In the genomic region with DNA sequence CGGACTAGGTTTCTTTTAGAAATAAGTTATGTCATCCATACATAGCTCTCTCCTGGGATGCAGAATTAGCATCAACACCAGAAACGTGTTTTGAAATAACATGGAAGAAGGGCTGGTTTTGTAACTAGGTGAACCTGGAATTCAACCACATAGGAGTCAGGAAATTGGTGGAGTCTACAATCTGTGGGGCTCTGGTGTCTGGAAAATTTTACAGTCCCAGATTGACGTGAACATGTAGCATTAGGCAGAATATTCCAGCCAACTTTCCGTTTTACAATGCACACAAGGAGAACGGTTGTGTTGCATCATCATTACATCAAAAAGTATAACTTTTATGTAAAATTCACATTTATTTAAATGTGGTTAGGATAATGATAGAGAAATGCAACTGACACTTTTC, we compare ENCODE assay signal across 9 cellular contexts. TPM values are rescaled to one million over a fixed set of nuclear protein-coding genes. Genes with fewer than 3 reads are reported as not detected.
DNase-seq lines count a peak whose midpoint lies in the region; ATAC-seq and TF ChIP-seq lines count a peak whose summit lies in the region.
"Had no signal": no experiment of that assay in that cellular context is flagged by ENCODE, and none has a peak within 500 bp of the region (broad histone marks: within the 10 kb centered on the region; RNA-seq: fewer than 3 reads in every experiment).

No MANE protein-coding gene starts in this region.

- no peak for TF ChIP-seq CTCF in HL-60 (IDR thresholded peaks at IDR 0.05; ENCODE audit: insufficient read depth, low read length)

- H3K36me3 Mint-ChIP-seq in CD8-positive, alpha-beta memory T cell: peaks cover 0 to 3% (median 3%) of the 10 kb centered on the region in 3 donors
- peaks cover 4% of the 10 kb centered on the region for H3K36me3 Mint-ChIP-seq in activated CD4-positive, alpha-beta memory T cell treated with anti-CD3 and anti-CD28 coated beads, Interleukin-2, amount 10 ng/mL, durations not matched to agents 7 days and 5 days (ENCODE audit: low read depth)
- H3K36me3 Mint-ChIP-seq in naive thymus-derived CD4-positive, alpha-beta T cell: peaks cover 0 to 3% (median 2%) of the 10 kb centered on the region in 5 donors

- H3K27ac Mint-ChIP-seq in CD8-positive, alpha-beta memory T cell: peak overlapping the region in 1 of 8 donors; percentile 28
- H3K27ac Mint-ChIP-seq in activated CD4-positive, alpha-beta memory T cell treated with anti-CD3 and anti-CD28 coated beads, Interleukin-2, amount 10 ng/mL, durations not matched to agents 7 days and 5 days: no peak overlapping the region
- H3K27ac Mint-ChIP-seq in naive thymus-derived CD4-positive, alpha-beta T cell: peak overlapping the region in 1 of 9 donors; percentile 76

- no peaks in the 10 kb centered on the region for H3K36me3 ChIP-seq in CD8-positive, alpha-beta memory T cell (ENCODE audit: insufficient read depth, low read length)
- no peaks in the 10 kb centered on the region for H3K36me3 ChIP-seq in naive thymus-derived CD4-positive, alpha-beta T cell (ENCODE audit: control insufficient read depth in 2 of 3, insufficient read depth in 3 of 3, low read length in 3 of 3)

- POLR2A ChIA-PET in CD8-positive, alpha-beta memory T cell (lab: Charles Lee): no interaction called here
- POLR2A ChIA-PET in activated CD4-positive, alpha-beta memory T cell treated with anti-CD3 and anti-CD28 coated beads, Interleukin-2, amount 10 ng/mL, durations not matched to agents 7 days and 5 days (lab: Charles Lee): no interaction called here
- POLR2A ChIA-PET in naive thymus-derived CD4-positive, alpha-beta T cell (lab: Charles Lee): interaction anchor here (0.7 to 1.3 kb wide), 2 partner anchors 14 to 813 kb away, joined by 3 read pairs; no protein-coding TSS in a partner anchor

- DNase-seq in CD8-positive, alpha-beta memory T cell: no peak
- DNase-seq in HL-60 (ENCODE audit: low read depth in 1 of 2, low spot score in 1 of 2): no peak
- DNase-seq in activated CD4-positive, alpha-beta memory T cell treated with anti-CD3 and anti-CD28 coated beads, Interleukin-2, amount 10 ng/mL, durations not matched to agents 7 days and 5 days: no peak
- no peak for DNase-seq in naive thymus-derived CD4-positive, alpha-beta T cell
- no peak for DNase-seq in DMS153 (lab: John Stamatoyannopoulos, UW)
- DNase-seq: NCI-H1930 had no signal

- intact Hi-C loops in naive thymus-derived CD4-positive, alpha-beta T cell (cut with micrococcal nuclease): loop anchor here (1.0 to 10.0 kb wide), 12 partner anchors 68 to 1957 kb away; a partner anchor contains a TSS

- H3K4me1 ChIP-seq in CD8-positive, alpha-beta memory T cell (ENCODE audit: insufficient read depth, low read length): peaks cover 22% of the 10 kb centered on the region
- H3K4me1 ChIP-seq in naive thymus-derived CD4-positive, alpha-beta T cell (ENCODE audit: control insufficient read depth in 2 of 2, insufficient read depth in 2 of 2, low read length in 2 of 2): peaks cover 11 to 27% of the 10 kb centered on the region in 2 donors

- H3K4me1 Mint-ChIP-seq in CD8-positive, alpha-beta memory T cell: peaks cover 26 to 46% (median 40%) of the 10 kb centered on the region in 3 donors
- peaks cover 54% of the 10 kb centered on the region for H3K4me1 Mint-ChIP-seq in activated CD4-positive, alpha-beta memory T cell treated with anti-CD3 and anti-CD28 coated beads, Interleukin-2, amount 10 ng/mL, durations not matched to agents 7 days and 5 days
- H3K4me1 Mint-ChIP-seq in naive thymus-derived CD4-positive, alpha-beta T cell: peaks cover 39 to 56% (median 51%) of the 10 kb centered on the region in 7 donors

- H3K27me3 ChIP-seq in CD8-positive, alpha-beta memory T cell (ENCODE audit: insufficient read depth, low read length, poor library complexity, severe bottlenecking): no peaks in the 10 kb centered on the region
- no peaks in the 10 kb centered on the region for H3K27me3 ChIP-seq in HL-60 (ENCODE audit: insufficient read depth, poor library complexity, severe bottlenecking)
- no peaks in the 10 kb centered on the region for H3K27me3 ChIP-seq in naive thymus-derived CD4-positive, alpha-beta T cell (ENCODE audit: control insufficient read depth in 2 of 2, insufficient read depth in 2 of 2, low read length in 2 of 2)

- CTCF ChIA-PET in CD8-positive, alpha-beta memory T cell (lab: Charles Lee): interaction anchor here (2.1 kb wide), 1 partner anchor 212 kb away, joined by 6 read pairs; no protein-coding TSS in a partner anchor
- CTCF ChIA-PET in activated CD4-positive, alpha-beta memory T cell treated with anti-CD3 and anti-CD28 coated beads, Interleukin-2, amount 10 ng/mL, durations not matched to agents 7 days and 5 days (lab: Charles Lee): interaction anchor here (0.7 to 1.2 kb wide), 2 partner anchors 15 to 212 kb away, joined by 3 to 4 read pairs; no protein-coding TSS in a partner anchor
- CTCF ChIA-PET in naive thymus-derived CD4-positive, alpha-beta T cell (lab: Charles Lee): interaction anchor here (1.1 kb wide), 1 partner anchor 101 kb away, joined by 3 read pairs; no protein-coding TSS in a partner anchor

- no peaks in the 10 kb centered on the region for H3K9me3 Mint-ChIP-seq in CD8-positive, alpha-beta memory T cell
- no peaks in the 10 kb centered on the region for H3K9me3 Mint-ChIP-seq in activated CD4-positive, alpha-beta memory T cell treated with anti-CD3 and anti-CD28 coated beads, Interleukin-2, amount 10 ng/mL, durations not matched to agents 7 days and 5 days
- H3K9me3 Mint-ChIP-seq in naive thymus-derived CD4-positive, alpha-beta T cell: no peaks in the 10 kb centered on the region

- ATAC-seq in naive thymus-derived CD4-positive, alpha-beta T cell: no peak
- ATAC-seq in HG02571 (IDR thresholded peaks at IDR 0.05; ENCODE audit: unreplicated experiment) (no peak), GM21390 (IDR thresholded peaks at IDR 0.05; ENCODE audit: unreplicated experiment) (no peak)

- peak overlapping the region in 6 of 7 donors; percentile 90 to 93 (median 92) for H3K4me3 Mint-ChIP-seq in CD8-positive, alpha-beta memory T cell
- peak overlapping the region; percentile 84 for H3K4me3 Mint-ChIP-seq in activated CD4-positive, alpha-beta memory T cell treated with anti-CD3 and anti-CD28 coated beads, Interleukin-2, amount 10 ng/mL, durations not matched to agents 7 days and 5 days
- peak overlapping the region; percentile 90 to 98 (median 94) for H3K4me3 Mint-ChIP-seq in naive thymus-derived CD4-positive, alpha-beta T cell

- peaks cover 0 to 2% of the 10 kb centered on the region in 2 donors for H3K27me3 Mint-ChIP-seq in CD8-positive, alpha-beta memory T cell
- H3K27me3 Mint-ChIP-seq in activated CD4-positive, alpha-beta memory T cell treated with anti-CD3 and anti-CD28 coated beads, Interleukin-2, amount 10 ng/mL, durations not matched to agents 7 days and 5 days: peaks cover 9% of the 10 kb centered on the region
- H3K27me3 Mint-ChIP-seq in naive thymus-derived CD4-positive, alpha-beta T cell: no peaks in the 10 kb centered on the region

- no peaks in the 10 kb centered on the region for H3K9me3 ChIP-seq in CD8-positive, alpha-beta memory T cell (ENCODE audit: low read length)
- H3K9me3 ChIP-seq in naive thymus-derived CD4-positive, alpha-beta T cell (ENCODE audit: control insufficient read depth in 2 of 3, low read length in 3 of 3): no peaks in the 10 kb centered on the region

- H3K4me3 ChIP-seq in CD8-positive, alpha-beta memory T cell (ENCODE audit: low read length): no peak overlapping the region
- H3K4me3 ChIP-seq in HL-60 (replicated peaks; ENCODE audit: insufficient read depth, low read length): peak overlapping the region; percentile 63
- peak overlapping the region; percentile 82 for H3K4me3 ChIP-seq in naive thymus-derived CD4-positive, alpha-beta T cell (ENCODE audit: low read length)

- no peak overlapping the region for H3K27ac ChIP-seq in CD8-positive, alpha-beta memory T cell (ENCODE audit: low read depth, low read length)
- H3K27ac ChIP-seq in HL-60 (replicated peaks): peak overlapping the region; percentile 98
- H3K27ac ChIP-seq in naive thymus-derived CD4-positive, alpha-beta T cell (ENCODE audit: low read depth, low read length): no peak overlapping the region

RNA-seq across cellular contexts. Expression of a gene that starts 1.9 kb away (rescaled TPM):
- 1 to 10 TPM; 7.9 to 8.5 TPM for total RNA-seq in CD8-positive, alpha-beta memory T cell
- 0.85 TPM for polyA plus RNA-seq in CD8-positive, alpha-beta memory T cell
- total RNA-seq in activated CD4-positive, alpha-beta memory T cell treated with anti-CD3 and anti-CD28 coated beads, Interleukin-2, amount 10 ng/mL, durations not matched to agents 7 days and 5 days: 1 to 10 TPM; 4.3 to 4.7 TPM
- total RNA-seq in naive thymus-derived CD4-positive, alpha-beta T cell: 10 to 100 TPM in 3 of 5 experiments, 1 to 10 TPM in 2; 5.6 to 18.3 (median 10.6) TPM
- 1 to 10 TPM; 2.3 to 4.6 TPM for polyA plus RNA-seq in naive thymus-derived CD4-positive, alpha-beta T cell
- total RNA-seq: left lobe of liver had no signal
